ENCODE assay signal across 8 cellular contexts in genomic region chr3:139718415-139718814, GRCh38. TPM values are rescaled to one million over a fixed set of nuclear protein-coding genes. Genes with fewer than 3 reads are reported as not detected.
A peak's percentile ranks its signal among the peaks of the same experiment; 100 is the strongest.
DNase-seq lines count a peak whose midpoint lies in the region; ATAC-seq, FAIRE-seq and TF ChIP-seq lines count a peak whose summit lies in the region.

No MANE protein-coding gene starts in this region.

- H2BK120ac ChIP-seq in H9 (ENCODE audit: low read depth, low read length, poor library complexity, severe bottlenecking) = no peak overlapping the region

- H4K8ac ChIP-seq in H9 (replicated peaks; ENCODE audit: insufficient read length, low read depth, low read length) = no peak overlapping the region

- no peak overlapping the region for H3K56ac ChIP-seq in H9 (ENCODE audit: insufficient read length, low read depth, low read length)

- no peak overlapping the region for H2AFZ ChIP-seq in H9 (ENCODE audit: low read length)

- peak overlapping the region in 1 of 3 experiments; percentile 73; a peak in 1 of 7 replicates for H3K27ac Mint-ChIP-seq in H9

- H3K4me2 ChIP-seq in H9 (ENCODE audit: insufficient read depth, insufficient read length, low read length) = no peak overlapping the region

- H3K9me3 ChIP-seq in H9 (ENCODE audit: control insufficient read depth, low read depth, low read length) = no peaks in the 10 kb centered on the region

- no peaks in the 10 kb centered on the region for H3K36me3 Mint-ChIP-seq in H9 (ENCODE audit: insufficient read depth in 1 of 3, low read depth in 3 of 3)

- H3T11ph ChIP-seq in H9 (ENCODE audit: low read length) = no peak overlapping the region

- no CpG with 5 or more reads among the region's 3 CpGs for WGBS in H9 (ENCODE audit: extremely low coverage, insufficient read length, low lambda C conversion rate)

- no peaks in the 10 kb centered on the region for H3K27me3 ChIP-seq in H9 (ENCODE audit: insufficient read depth, low read length)

- ATAC-seq in GM18861 (IDR thresholded peaks at IDR 0.05; ENCODE audit: unreplicated experiment) (no peak), GM18909 (IDR thresholded peaks at IDR 0.05; ENCODE audit: poor library complexity, unreplicated experiment) (no peak), GM19324 (IDR thresholded peaks at IDR 0.05; ENCODE audit: low FRiP score, unreplicated experiment) (no peak)

- no peak overlapping the region for H3K27ac ChIP-seq in 22Rv1
- no peak overlapping the region for H3K27ac ChIP-seq in H9 (ENCODE audit: insufficient read length, low read depth, low read length)
- H3K27ac ChIP-seq in VCaP = no peak overlapping the region

- no peaks in the 10 kb centered on the region for H3K9me3 Mint-ChIP-seq in H9

- no peak overlapping the region for H2BK12ac ChIP-seq in H9 (ENCODE audit: insufficient read length, low read depth, low read length)

- DNase-seq in H9 (peak; percentile 65), iPS-NIHi7 (ENCODE audit: extremely low spot score) (peak; percentile 81), RCC 7860 (ENCODE audit: low spot score) (no peak)

- H3K4me1 ChIP-seq in H9 (ENCODE audit: insufficient read depth, low read length) = peaks cover 6% of the 10 kb centered on the region; the same call in 1 of the 2 replicates

- TF ChIP-seq CTCF in 22Rv1 (IDR thresholded peaks at IDR 0.05) (peak; percentile 67), H9 (conservative IDR thresholded peaks at IDR 0.05) (peak; percentile 75), VCaP (conservative IDR thresholded peaks at IDR 0.05) (peak; percentile 74)

- no peaks in the 10 kb centered on the region for H3K23me2 ChIP-seq in H9 (ENCODE audit: insufficient read length, low read depth, low read length, poor library complexity, severe bottlenecking)

- no peak overlapping the region for H2AK5ac ChIP-seq in H9 (ENCODE audit: insufficient read length, low read length)

- peaks cover 14 to 20% of the 10 kb centered on the region in 2 experiments for H3K4me1 Mint-ChIP-seq in H9

- no peak overlapping the region for H2BK5ac ChIP-seq in H9 (ENCODE audit: insufficient read length, low read length)

- H3K79me2 ChIP-seq in H9 (ENCODE audit: insufficient read depth, low read length) = no peaks in the 10 kb centered on the region

- no peak overlapping the region for H3K4me3 Mint-ChIP-seq in H9

- no peak overlapping the region for H3K4ac ChIP-seq in H9 (ENCODE audit: low read depth, low read length)

- H2BK20ac ChIP-seq in H9 (ENCODE audit: low read depth, low read length, poor library complexity, severe bottlenecking) = no peak overlapping the region

- H3K18ac ChIP-seq in H9 (ENCODE audit: insufficient read length, low read depth, low read length) = no peak overlapping the region

- peaks cover 6% of the 10 kb centered on the region for H3K27me3 Mint-ChIP-seq in H9 (ENCODE audit: low read depth)

- H4K91ac ChIP-seq in H9 (ENCODE audit: insufficient read length, low read depth, low read length) = no peak overlapping the region

- H3K79me1 ChIP-seq in H9 (ENCODE audit: insufficient read depth, low read depth, low read length, poor library complexity, severe bottlenecking) = no peaks in the 10 kb centered on the region

- no peak for FAIRE-seq in RCC 7860 (lab: Jason Lieb, UNC)

- H3K14ac ChIP-seq in H9 (ENCODE audit: insufficient read depth, low read length) = no peak overlapping the region

- H2BK15ac ChIP-seq in H9 (ENCODE audit: low read depth, low read length) = no peak overlapping the region

- H4K20me1 ChIP-seq in H9 (ENCODE audit: control insufficient read depth, insufficient read depth, insufficient read length) = no peaks in the 10 kb centered on the region

- no peak overlapping the region for H4K5ac ChIP-seq in H9 (ENCODE audit: insufficient read length, low read depth, low read length)

- no peak overlapping the region for H3K23ac ChIP-seq in H9 (ENCODE audit: insufficient read length, low read depth, low read length)

- no peak overlapping the region for H3K9ac ChIP-seq in H9 (ENCODE audit: extremely low read depth, insufficient read length, low read length)

RNA-seq across cellular contexts. Expression of gene NMNAT3, which starts 40.6 kb away (rescaled TPM):
- 1.2 and 1.3 TPM in 2 replicates for total RNA-seq in H9 (2021)
